In genomic region chr7:102447311-102447710, GRCh38 we compare ENCODE assay signal across 1 cellular context.
TF ChIP-seq lines count a peak whose summit lies in the region.

No MANE protein-coding gene starts in this region.

TF ChIP-seq in SK-N-SH treated with all-trans-retinoic acid at 6 μM for 48 hours, 23 proteins besides CTCF, POLR2A, EP300 and RAD21:
- no peak for TF ChIP-seq TSHZ2 (CRISPR knock-in tag; IDR thresholded peaks at IDR 0.05)
- no peak for TF ChIP-seq ZFP30 (CRISPR knock-in tag; IDR thresholded peaks at IDR 0.05)
